ENCODE assay signal across 11 cellular contexts in genomic region chr2:70440621-70441020, GRCh38.
DNase-seq lines count a peak whose midpoint lies in the region; ATAC-seq and TF ChIP-seq lines count a peak whose summit lies in the region.
"Had no signal": no experiment of that assay in that cellular context is flagged by ENCODE, and none has a peak within 500 bp of the region (broad histone marks: within the 10 kb centered on the region; RNA-seq: fewer than 3 reads in every experiment).

No MANE protein-coding gene starts in this region.

- no peaks in the 10 kb centered on the region for H3K27me3 ChIP-seq in CD8-positive, alpha-beta T cell (ENCODE audit: insufficient read depth, low read length)
- no peaks in the 10 kb centered on the region for H3K27me3 ChIP-seq in lung (ENCODE audit: control insufficient read depth, insufficient read depth)

- peak overlapping the region; percentile 35 for H3K4me3 Mint-ChIP-seq in CD8-positive, alpha-beta T cell
- no peak overlapping the region for H3K4me3 Mint-ChIP-seq in activated T-cell treated with anti-CD3 and anti-CD28 coated beads, Interleukin-2, amount 50 U/mL, for 24 hours
- H3K4me3 Mint-ChIP-seq: stimulated activated effector memory CD8-positive, alpha-beta T cell treated with anti-CD3 and anti-CD28 coated beads, Interleukin-12 subunit alpha, Interleukin-12 subunit beta, amount 100 ng/mL, for 72 hours had no signal

- no peaks in the 10 kb centered on the region for H3K36me3 Mint-ChIP-seq in CD8-positive, alpha-beta T cell
- H3K36me3 Mint-ChIP-seq in activated T-cell treated with anti-CD3 and anti-CD28 coated beads, Interleukin-2, amount 50 U/mL, for 24 hours (ENCODE audit: low read depth) = no peaks in the 10 kb centered on the region
- H3K36me3 Mint-ChIP-seq: stimulated activated effector memory CD8-positive, alpha-beta T cell treated with anti-CD3 and anti-CD28 coated beads, Interleukin-12 subunit alpha, Interleukin-12 subunit beta, amount 100 ng/mL, for 72 hours had no signal

- CTCF ChIA-PET in CD8-positive, alpha-beta T cell (lab: Charles Lee) = interaction anchor here (0.6 to 1.4 kb wide), 3 partner anchors 40 to 540 kb away, joined by 3 to 4 read pairs (median 3); no protein-coding TSS in a partner anchor

- no peak overlapping the region for H3K4me3 ChIP-seq in CD8-positive, alpha-beta T cell (ENCODE audit: low read depth, low read length)
- no peak overlapping the region for H3K4me3 ChIP-seq in lung

- no peaks in the 10 kb centered on the region for H3K36me3 ChIP-seq in CD8-positive, alpha-beta T cell (ENCODE audit: insufficient read depth, low read length)
- no peaks in the 10 kb centered on the region for H3K36me3 ChIP-seq in lung (ENCODE audit: control insufficient read depth in 2 of 2, insufficient read depth in 2 of 2, low read length in 2 of 2)

- peak; percentile 77 for ATAC-seq in CD8-positive, alpha-beta T cell
- ATAC-seq in lung (ENCODE audit: insufficient read depth, low FRiP score) (no peak), GM21786 (IDR thresholded peaks at IDR 0.05; ENCODE audit: unreplicated experiment) (no peak)
- ATAC-seq: left cardiac atrium; stimulated activated effector memory CD8-positive, alpha-beta T cell treated with anti-CD3 and anti-CD28 coated beads, Interleukin-12 subunit alpha, Interleukin-12 subunit beta, amount 100 ng/mL, for 72 hours had no signal

- intact Hi-C loops in CD8-positive, alpha-beta T cell (cut with DNase I, micrococcal nuclease) = no loop called here

- no peak for TF ChIP-seq CTCF in CD8-positive, alpha-beta T cell (IDR thresholded peaks at IDR 0.05)
- no peak for TF ChIP-seq CTCF in lung (IDR thresholded peaks at IDR 0.05; ENCODE audit: control extremely low read depth, extremely low read depth)

- H3K27me3 Mint-ChIP-seq in CD8-positive, alpha-beta T cell (ENCODE audit: low read depth) = no peaks in the 10 kb centered on the region
- H3K27me3 Mint-ChIP-seq in activated T-cell treated with anti-CD3 and anti-CD28 coated beads, Interleukin-2, amount 50 U/mL, for 24 hours = no peaks in the 10 kb centered on the region

- peak overlapping the region; percentile 87 for H3K27ac Mint-ChIP-seq in CD8-positive, alpha-beta T cell
- peak overlapping the region; percentile 85 for H3K27ac Mint-ChIP-seq in activated T-cell treated with anti-CD3 and anti-CD28 coated beads, Interleukin-2, amount 50 U/mL, for 24 hours
- H3K27ac Mint-ChIP-seq: stimulated activated effector memory CD8-positive, alpha-beta T cell treated with anti-CD3 and anti-CD28 coated beads, Interleukin-12 subunit alpha, Interleukin-12 subunit beta, amount 100 ng/mL, for 72 hours had no signal

- DNase-seq in CD8-positive, alpha-beta T cell = peak in 5 of 7 experiments; percentile 17 to 59 (median 33)
- DNase-seq in OCI-M1 (lab: John Stamatoyannopoulos, UW) (peak; percentile 56), lung (ENCODE audit: low spot score) (peak; percentile 26), NCI-H1105 (lab: John Stamatoyannopoulos, UW) (no peak), hypothalamus (lab: John Stamatoyannopoulos, UW) (no peak), midbrain (lab: John Stamatoyannopoulos, UW) (no peak)
- no peak for DNase-seq in activated T-cell treated with anti-CD3 and anti-CD28 coated beads, Interleukin-2, amount 50 U/mL, for 24 hours
- DNase-seq: left cardiac atrium, NCI-H345 had no signal

- H3K4me1 Mint-ChIP-seq in CD8-positive, alpha-beta T cell (ENCODE audit: low read depth) = peaks cover 38% of the 10 kb centered on the region
- H3K4me1 Mint-ChIP-seq in activated T-cell treated with anti-CD3 and anti-CD28 coated beads, Interleukin-2, amount 50 U/mL, for 24 hours (ENCODE audit: low read depth) = peaks cover 29% of the 10 kb centered on the region

- POLR2A ChIA-PET in CD8-positive, alpha-beta T cell (lab: Charles Lee) = interaction anchor here (0.6 to 1.2 kb wide), 3 partner anchors 23 to 32 kb away, joined by 3 to 4 read pairs (median 3); no protein-coding TSS in a partner anchor

- H3K4me1 ChIP-seq in CD8-positive, alpha-beta T cell (ENCODE audit: insufficient read depth, low read length) = peaks cover 24% of the 10 kb centered on the region
- no peaks in the 10 kb centered on the region for H3K4me1 ChIP-seq in lung (ENCODE audit: control insufficient read depth in 2 of 2, insufficient read depth in 2 of 2, low read length in 2 of 2)

- H3K9me3 Mint-ChIP-seq in CD8-positive, alpha-beta T cell = no peaks in the 10 kb centered on the region
- H3K9me3 Mint-ChIP-seq in activated T-cell treated with anti-CD3 and anti-CD28 coated beads, Interleukin-2, amount 50 U/mL, for 24 hours = peaks cover 3% of the 10 kb centered on the region

- H3K9me3 ChIP-seq in CD8-positive, alpha-beta T cell (ENCODE audit: low read length) = no peaks in the 10 kb centered on the region
- no peaks in the 10 kb centered on the region for H3K9me3 ChIP-seq in lung (ENCODE audit: control insufficient read depth in 2 of 2, insufficient read depth in 1 of 2, low read length in 1 of 2)

- no peak overlapping the region for H3K27ac ChIP-seq in CD8-positive, alpha-beta T cell (ENCODE audit: low read depth, low read length)
- H3K27ac ChIP-seq in lung (ENCODE audit: low read depth in 1 of 2, low read length in 1 of 2) = no peak overlapping the region

Comparison
In these comparisons a context has a peak if more than half of its experiments do, and no peak if none do; other contexts are left out.
1. DNase-seq: peak in CD8-positive, alpha-beta T cell (5 of 7), OCI-M1 (single experiment) and lung (single experiment); none in activated T-cell treated with anti-CD3 and anti-CD28 coated beads, Interleukin-2, amount 50 U/mL, for 24 hours (single experiment), NCI-H1105 (single experiment), hypothalamus (0 of 51) and midbrain (single experiment).